ENCODE assay signal across 8 cellular contexts in the genomic region with DNA sequence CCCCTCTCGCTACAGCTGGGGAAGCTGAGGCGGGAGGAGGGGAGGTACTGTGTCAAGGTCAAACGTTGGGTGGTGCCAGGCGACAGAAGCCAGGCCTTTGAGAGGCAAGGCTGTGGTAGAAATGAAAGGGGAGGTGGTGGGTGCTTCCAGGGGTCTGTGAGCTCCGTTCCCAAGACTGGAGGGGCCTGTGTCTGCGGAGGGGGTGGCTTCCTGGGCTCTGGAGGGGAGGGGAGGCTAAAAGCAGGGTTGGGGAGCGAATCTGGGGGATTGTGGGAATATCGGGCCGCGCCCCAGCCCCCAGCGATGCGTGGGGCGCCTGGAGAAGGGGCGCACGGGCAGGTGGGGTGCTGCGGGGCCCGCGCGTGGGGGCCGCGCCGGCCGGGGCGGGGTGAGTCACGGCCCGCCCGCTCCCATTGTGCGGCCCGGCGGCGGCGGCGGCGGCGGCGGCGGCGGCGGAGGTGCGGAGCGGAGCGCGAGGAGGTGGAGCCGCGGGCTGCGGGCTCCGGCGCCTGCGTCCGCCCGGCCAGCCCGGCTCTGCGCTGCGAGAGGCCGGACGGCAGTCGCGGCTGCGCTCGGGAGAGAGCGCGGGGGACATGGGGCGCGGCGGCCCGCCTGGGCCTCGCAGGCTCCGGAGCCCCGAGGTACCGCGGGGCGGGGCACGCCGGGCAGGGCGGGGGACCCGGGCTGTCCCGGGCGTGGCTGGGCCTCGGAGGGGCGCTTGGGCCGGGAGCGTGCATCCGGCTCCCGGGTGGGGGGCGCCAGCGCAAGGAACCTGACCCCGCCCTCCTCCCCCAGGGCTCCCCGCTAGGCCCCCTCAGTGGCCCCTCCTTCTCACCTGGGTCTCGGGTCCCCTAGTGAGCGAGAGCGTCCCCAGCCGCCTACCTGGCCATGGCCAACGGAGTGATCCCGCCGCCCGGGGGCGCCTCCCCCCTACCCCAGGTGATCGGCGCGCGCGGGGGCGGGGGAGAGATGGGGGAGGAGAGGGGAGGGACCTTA. TPM values are rescaled to one million over a fixed set of nuclear protein-coding genes. Genes with fewer than 3 reads are reported as not detected.
DNase-seq lines count a peak whose midpoint lies in the region; ATAC-seq, FAIRE-seq and TF ChIP-seq lines count a peak whose summit lies in the region.

SLC4A3 (plus strand) TSS at position 526 of the 996 bp plus-strand sequence; CDS start at position 889, 363 bp downstream.

- FAIRE-seq in H1 (lab: Jason Lieb, UNC) = no peak

- DNase-seq in activated CD8-positive, alpha-beta memory T cell treated with anti-CD3 and anti-CD28 coated beads, Interleukin-2, amount 10 ng/mL, durations not matched to agents 7 days and 5 days = no peak
- no peak for DNase-seq in activated CD8-positive, alpha-beta memory T cell treated with anti-CD3 and anti-CD28 coated beads, Interleukin-2, amount 50 U/mL, for 48 hours
- DNase-seq in SJCRH30 (peak in 1 of 2 experiments; percentile 46), H1 (ENCODE audit: low read depth in 1 of 2, low spot score in 2 of 2) (peak in 1 of 2 experiments; percentile 65), mesendoderm (peak; percentile 40), NCI-H1048 (lab: John Stamatoyannopoulos, UW) (no peak), T-helper 9 cell (no peak)

- 0 out of 2 replicates have a peak within 1 kb of the TSS, but pooled peaks have one; percentile 9 for H2BK5ac ChIP-seq in H1 (ENCODE audit: low read depth, low read length)
- no peak within 1 kb of the TSS for H2BK5ac ChIP-seq in mesendoderm (ENCODE audit: low read length)

- no peaks in the 10 kb centered on the region for H3K79me1 ChIP-seq in H1 (ENCODE audit: low read depth, low read length)
- no peaks in the 10 kb centered on the region for H3K79me1 ChIP-seq in mesendoderm (ENCODE audit: low read length)

- no peaks in the 10 kb centered on the region for H3K9me3 ChIP-seq in SJCRH30 (replicated peaks)
- H3K9me3 ChIP-seq in H1 (ENCODE audit: insufficient read depth in 2 of 2, low read depth in 1 of 2, low read length in 1 of 2) = no peaks in the 10 kb centered on the region

- no peak within 1 kb of the TSS for H3K56ac ChIP-seq in H1 (replicated peaks; ENCODE audit: insufficient read length, low read depth, low read length)
- H3K56ac ChIP-seq in mesendoderm (ENCODE audit: low read length) = peak within 1 kb of the TSS; percentile 85

- no peaks in the 10 kb centered on the region for H3K36me3 Mint-ChIP-seq in activated CD8-positive, alpha-beta memory T cell treated with anti-CD3 and anti-CD28 coated beads, Interleukin-2, amount 10 ng/mL, durations not matched to agents 7 days and 5 days

- H2AK5ac ChIP-seq in H1 (ENCODE audit: low read depth, low read length) (peak within 1 kb of the TSS; percentile 77; the same call in 1 of the 2 replicates), mesendoderm (ENCODE audit: low read length) (no peak within 1 kb of the TSS)

- H2BK15ac ChIP-seq in H1 (ENCODE audit: low read length) = peak within 1 kb of the TSS; percentile 88
- no peak within 1 kb of the TSS for H2BK15ac ChIP-seq in mesendoderm (replicated peaks; ENCODE audit: low read depth)

- H3K27ac Mint-ChIP-seq in activated CD8-positive, alpha-beta memory T cell treated with anti-CD3 and anti-CD28 coated beads, Interleukin-2, amount 10 ng/mL, durations not matched to agents 7 days and 5 days = no peak within 1 kb of the TSS

- CTCF ChIA-PET in activated CD8-positive, alpha-beta memory T cell treated with anti-CD3 and anti-CD28 coated beads, Interleukin-2, amount 10 ng/mL, durations not matched to agents 7 days and 5 days (lab: Charles Lee) = interaction anchor here (1.0 to 1.6 kb wide), 4 partner anchors 15 to 85 kb away, joined by 3 to 4 read pairs (median 3); no protein-coding TSS in a partner anchor
- CTCF ChIA-PET in H1 (lab: Charles Lee; ENCODE audit: partially characterized antibody) = interaction anchor here (0.6 to 22.0 kb wide), 20 partner anchors 11 to 414 kb away, joined by 3 to 356 read pairs (median 4); partner anchors contain the start of genes INHA, OBSL1 and STK11IP

- H3K4me2 ChIP-seq in H1 (ENCODE audit: insufficient read depth in 1 of 2, low read depth in 2 of 2, low read length in 2 of 2) (peak within 1 kb of the TSS; percentile 61 to 75), mesendoderm (ENCODE audit: low read length) (peak within 1 kb of the TSS; percentile 47)

- peaks cover 4% of the 10 kb centered on the region for H3K4me1 Mint-ChIP-seq in activated CD8-positive, alpha-beta memory T cell treated with anti-CD3 and anti-CD28 coated beads, Interleukin-2, amount 10 ng/mL, durations not matched to agents 7 days and 5 days

- H4K5ac ChIP-seq in H1 (ENCODE audit: insufficient read length, low read depth, low read length) (peak within 1 kb of the TSS; percentile 26), mesendoderm (ENCODE audit: low read length) (no peak within 1 kb of the TSS)

- no peak within 1 kb of the TSS for H3K27ac ChIP-seq in SJCRH30
- no peak within 1 kb of the TSS for H3K27ac ChIP-seq in H1 (ENCODE audit: low read depth, low read length)
- no peak within 1 kb of the TSS for H3K27ac ChIP-seq in mesendoderm (ENCODE audit: low read depth, low read length)

- peak within 1 kb of the TSS; percentile 60 for H3K18ac ChIP-seq in H1 (ENCODE audit: extremely low read depth, low read length)
- peak within 1 kb of the TSS; percentile 54 for H3K18ac ChIP-seq in mesendoderm (ENCODE audit: low read length)

- H3K79me2 ChIP-seq in H1 (ENCODE audit: control insufficient read depth in 1 of 2, insufficient read depth in 2 of 2, low read length in 2 of 2) (no peaks in the 10 kb centered on the region), mesendoderm (ENCODE audit: control insufficient read depth, insufficient read depth, low read length) (no peaks in the 10 kb centered on the region)

- H2BK12ac ChIP-seq in H1 (ENCODE audit: low read depth, low read length) = peak within 1 kb of the TSS; percentile 93; the same call in 1 of the 2 replicates

- no peak within 1 kb of the TSS; the same call in 1 of the 2 replicates for H2AFZ ChIP-seq in H1 (ENCODE audit: low read length)

- WGBS in H1 (ENCODE audit: extremely low coverage in 1 of 2, insufficient coverage in 1 of 2, insufficient read length in 1 of 2, insufficient replicate concordance in 2 of 2, low coverage in 1 of 2, low lambda C conversion rate in 2 of 2, missing lambda C conversion rate in 1 of 2), 2 experiments = 11% methylated on average over 9 of the region's 103 CpGs; no CpG with 5 or more reads in 1 of the 2 experiments
- no CpG with 5 or more reads among the region's 103 CpGs for WGBS in mesendoderm (ENCODE audit: extremely low coverage, insufficient coverage, low lambda C conversion rate)

- POLR2A ChIA-PET in H1 (lab: Charles Lee; ENCODE audit: partially characterized antibody) = interaction anchor here (0.9 to 2.5 kb wide), 6 partner anchors 9 to 57 kb away, joined by 3 to 11 read pairs (median 4); partner anchors contain the start of gene STK11IP

- H2BK120ac ChIP-seq in H1 (replicated peaks; ENCODE audit: low read depth, low read length) (no peak within 1 kb of the TSS), mesendoderm (ENCODE audit: low read depth, low read length) (no peak within 1 kb of the TSS)

- H4K91ac ChIP-seq in H1 (replicated peaks; ENCODE audit: insufficient read length, low read length) = peak within 1 kb of the TSS; percentile 80

- H2BK20ac ChIP-seq in H1 (ENCODE audit: low read length) = 0 out of 2 replicates have a peak within 1 kb of the TSS, but pooled peaks have one; percentile 3

- no peak for TF ChIP-seq EP300 in H1 (IDR thresholded peaks at IDR 0.05; ENCODE audit: borderline replicate concordance in 1 of 2, low read depth in 2 of 2, low read length in 2 of 2)

- peak within 1 kb of the TSS; percentile 74 for H3K4ac ChIP-seq in H1 (replicated peaks; ENCODE audit: insufficient read length, low read depth, low read length)
- peak within 1 kb of the TSS; percentile 83 for H3K4ac ChIP-seq in mesendoderm (ENCODE audit: low read depth, low read length)

- H4K8ac ChIP-seq in H1 (ENCODE audit: extremely low read depth, insufficient read depth, low read length) (peak within 1 kb of the TSS; percentile 84), mesendoderm (ENCODE audit: low read depth, low read length) (no peak within 1 kb of the TSS)

- H4K20me1 ChIP-seq in H1 (replicated peaks in 1 of 2; ENCODE audit: control insufficient read depth in 1 of 2, insufficient read depth in 2 of 2, low read length in 2 of 2) = peaks cover 0 to 1% of the 10 kb centered on the region in 2 experiments

- ATAC-seq in activated CD8-positive, alpha-beta memory T cell treated with anti-CD3 and anti-CD28 coated beads, Interleukin-2, amount 10 ng/mL, durations not matched to agents 7 days and 5 days = peak; percentile 75
- ATAC-seq in HG03342 (IDR thresholded peaks at IDR 0.05; ENCODE audit: unreplicated experiment) = no peak

- H3K36me3 ChIP-seq in SJCRH30 = no peaks in the 10 kb centered on the region
- H3K36me3 ChIP-seq in H1 (ENCODE audit: control insufficient read depth in 2 of 4, insufficient read depth in 4 of 4, low read length in 3 of 4) = no peaks in the 10 kb centered on the region
- no peaks in the 10 kb centered on the region for H3K36me3 ChIP-seq in mesendoderm (ENCODE audit: control insufficient read depth, insufficient read depth, low read length)

- 0 out of 3 replicates have a peak, but pooled peaks of 1 of the 2 experiments have one; percentile 48 for TF ChIP-seq POLR2A in H1 (IDR thresholded peaks at IDR 0.05; ENCODE audit: control extremely low read depth in 1 of 2, low read depth in 2 of 2, low read length in 2 of 2)

- H3K23ac ChIP-seq in H1 (ENCODE audit: insufficient read length) (no peak within 1 kb of the TSS), mesendoderm (ENCODE audit: low read length) (peak within 1 kb of the TSS; percentile 57)

- H3K4me1 ChIP-seq in SJCRH30 (no peaks in the 10 kb centered on the region), H1 (replicated peaks in 1 of 4; ENCODE audit: control insufficient read depth in 3 of 4, insufficient read depth in 4 of 4, low read length in 3 of 4) (peaks cover 0 to 12% (median 9%) of the 10 kb centered on the region in 4 experiments; a peak in 5 of 7 replicates), mesendoderm (ENCODE audit: control insufficient read depth, low read depth, low read length) (no peaks in the 10 kb centered on the region)

- peaks cover 6% of the 10 kb centered on the region for H3K27me3 ChIP-seq in SJCRH30
- H3K27me3 ChIP-seq in H1 (replicated peaks in 1 of 4; ENCODE audit: control insufficient read depth in 3 of 4, extremely low read depth in 1 of 4, insufficient read depth in 3 of 4, low read length in 3 of 4) = peaks cover 0 to 11% (median 6%) of the 10 kb centered on the region in 4 experiments; a peak in 5 of 7 replicates
- no peaks in the 10 kb centered on the region for H3K27me3 ChIP-seq in mesendoderm (ENCODE audit: insufficient read depth, low read length, poor library complexity)

- H3K27me3 Mint-ChIP-seq in activated CD8-positive, alpha-beta memory T cell treated with anti-CD3 and anti-CD28 coated beads, Interleukin-2, amount 10 ng/mL, durations not matched to agents 7 days and 5 days = peaks cover 35% of the 10 kb centered on the region

- H3K9me3 Mint-ChIP-seq in activated CD8-positive, alpha-beta memory T cell treated with anti-CD3 and anti-CD28 coated beads, Interleukin-2, amount 10 ng/mL, durations not matched to agents 7 days and 5 days (ENCODE audit: low read depth) = no peaks in the 10 kb centered on the region

- no peak within 1 kb of the TSS for H3K14ac ChIP-seq in H1 (ENCODE audit: insufficient read length)

- no peak within 1 kb of the TSS for H3K4me3 Mint-ChIP-seq in activated CD8-positive, alpha-beta memory T cell treated with anti-CD3 and anti-CD28 coated beads, Interleukin-2, amount 10 ng/mL, durations not matched to agents 7 days and 5 days

- H3K9ac ChIP-seq in H1 (replicated peaks in 1 of 4; ENCODE audit: extremely low read depth in 1 of 4, low read depth in 3 of 4, low read length in 3 of 4) (peak within 1 kb of the TSS in 2 of 4 experiments; percentile 27 to 71; a peak in 4 of 7 replicates), mesendoderm (ENCODE audit: low read length) (peak within 1 kb of the TSS; percentile 74)

- TF ChIP-seq CTCF in H1 (IDR thresholded peaks at IDR 0.05; ENCODE audit: control extremely low read depth in 1 of 3, insufficient read depth in 1 of 3, low read depth in 1 of 3, low read length in 3 of 3) = peak in 1 of 3 experiments; percentile 19; a peak in 1 of 4 replicates

- TF ChIP-seq RAD21 in H1 (IDR thresholded peaks at IDR 0.05 in 1 of 2, conservative IDR thresholded peaks at IDR 0.05 in 1 of 2; ENCODE audit: low read depth in 2 of 2, low read length in 2 of 2) = peak; percentile 5 to 10; a peak in 1 of 4 replicates

- peaks cover 3% of the 10 kb centered on the region; the same call in 1 of the 2 replicates for H3K23me2 ChIP-seq in H1 (ENCODE audit: low read depth, low read length)

- peak within 1 kb of the TSS; percentile 62 for H3K4me3 ChIP-seq in SJCRH30
- H3K4me3 ChIP-seq in H1 (ENCODE audit: extremely low read depth in 1 of 4, insufficient read depth in 2 of 4, low read depth in 3 of 4, low read length in 4 of 4) = peak within 1 kb of the TSS; percentile 31 to 85 (median 58)
- peak within 1 kb of the TSS; percentile 38 for H3K4me3 ChIP-seq in mesendoderm (ENCODE audit: low read length)

RNA-seq across cellular contexts. Expression of gene SLC4A3, which starts in this region (rescaled TPM):
- not detected for total RNA-seq in activated CD8-positive, alpha-beta memory T cell treated with anti-CD3 and anti-CD28 coated beads, Interleukin-2, amount 10 ng/mL, durations not matched to agents 7 days and 5 days
- 0.76 and 1.3 TPM in 2 replicates for total RNA-seq in SJCRH30 (2014; rRNA removed; shearing (Covaris generic))
- total RNA-seq in H1 (2021; fragmentation: NEBNext Ultra II Directional; extraction: Animal tissue kit (Norgen Biotek cat#: 25700)) = 6.5 and 7.4 TPM in 2 replicates
- 4.8 and 8.2 TPM in 2 replicates for polyA plus RNA-seq in H1 (2011; rRNA removed)
- polyA plus RNA-seq in H1 (2011; cell fraction: cytosol; rRNA removed) = 5.4 TPM
- polyA plus RNA-seq in H1 (2011; cell fraction: nucleus; rRNA removed) = 37.1 TPM
- polyA plus RNA-seq in H1 (2012, experiment 1 of 2) = 5.8 to 8.2 TPM (median 6.5 TPM) in 4 replicates
- polyA plus RNA-seq in H1 (2012, experiment 2 of 2) = 4.7 TPM
- 4.7 TPM for polyA plus RNA-seq in H1 (2013, experiment 1 of 2)
- polyA plus RNA-seq in H1 (2013, experiment 2 of 2) = 4.8 TPM
- 2.8 and 5.1 TPM in 2 replicates for polyA minus RNA-seq in H1 (2011; rRNA and poly(A)+ RNA removed)
- polyA minus RNA-seq in H1 (2011; cell fraction: cytosol; rRNA and poly(A)+ RNA removed) = 4.6 TPM
- polyA minus RNA-seq in H1 (2011; cell fraction: nucleus; rRNA and poly(A)+ RNA removed) = 9.8 TPM
- 3.0 TPM for polyA plus RNA-seq in mesendoderm (2013, experiment 1 of 2)
- 2.8 TPM for polyA plus RNA-seq in mesendoderm (2013, experiment 2 of 2)

Comparison
In these comparisons a context has a peak if more than half of its experiments do, and no peak if none do; other contexts are left out.
1. Peak in ATAC-seq in activated CD8-positive, alpha-beta memory T cell treated with anti-CD3 and anti-CD28 coated beads, Interleukin-2, amount 10 ng/mL, durations not matched to agents 7 days and 5 days; RNA of the gene not detected or under 1 TPM.